In genomic region chr2:162007447-162008040, GRCh38 we compare ENCODE assay signal across 10 cellular contexts.
A peak's percentile ranks its signal among the peaks of the same experiment; 100 is the strongest.
DNase-seq lines count a peak whose midpoint lies in the region; ATAC-seq and TF ChIP-seq lines count a peak whose summit lies in the region.
"Had no signal": no experiment of that assay in that cellular context is flagged by ENCODE, and none has a peak within 500 bp of the region (broad histone marks: within the 10 kb centered on the region; RNA-seq: fewer than 3 reads in every experiment).

No MANE protein-coding gene starts in this region.

- peak overlapping the region; percentile 79 for H3K27ac Mint-ChIP-seq in T-helper 17 cell
- H3K27ac Mint-ChIP-seq: naive B cell had no signal

- H3K27me3 Mint-ChIP-seq in T-helper 17 cell, result no peaks in the 10 kb centered on the region

- H3K4me3 Mint-ChIP-seq in T-helper 17 cell, result no peak overlapping the region
- H3K4me3 Mint-ChIP-seq: naive B cell had no signal

- ATAC-seq in T-helper 17 cell (no peak), left lobe of liver (peak; percentile 34), GM18519 (IDR thresholded peaks at IDR 0.05; ENCODE audit: low FRiP score, unreplicated experiment) (no peak), GM18858 (IDR thresholded peaks at IDR 0.05; ENCODE audit: unreplicated experiment) (no peak)

- peaks cover 35% of the 10 kb centered on the region for H3K4me1 Mint-ChIP-seq in T-helper 17 cell

- DNase-seq in ACHN (peak; percentile 39), T-helper 17 cell (no peak), left lobe of liver (ENCODE audit: low spot score) (no peak), globus pallidus (ENCODE audit: low spot score) (no peak), T1000 (lab: John Stamatoyannopoulos, UW) (no peak)
- DNase-seq: activated naive CD4-positive, alpha-beta T cell treated with anti-CD3 and anti-CD28 coated beads, Interleukin-2, amount 50 U/mL, for 16 hours; naive B cell had no signal

- no peaks in the 10 kb centered on the region for H3K9me3 ChIP-seq in T-helper 17 cell (ENCODE audit: control insufficient read depth, low read length, poor library complexity, severe bottlenecking)

- TF ChIP-seq CTCF in GM12873 (IDR thresholded peaks at IDR 0.05; ENCODE audit: insufficient read depth, low read depth, low read length, missing control alignments), result peak; percentile 34

- peaks cover 13% of the 10 kb centered on the region for H3K36me3 Mint-ChIP-seq in T-helper 17 cell (ENCODE audit: low read depth)
- H3K36me3 Mint-ChIP-seq: naive B cell had no signal

- in situ Hi-C loops in ACHN (cut with HindIII; ENCODE audit: low pct_ligation_motif_present, low pct_unique_long_range_greater_than_20kb, low sequenced_read_pairs), result no loop called here
